In the genomic region with DNA sequence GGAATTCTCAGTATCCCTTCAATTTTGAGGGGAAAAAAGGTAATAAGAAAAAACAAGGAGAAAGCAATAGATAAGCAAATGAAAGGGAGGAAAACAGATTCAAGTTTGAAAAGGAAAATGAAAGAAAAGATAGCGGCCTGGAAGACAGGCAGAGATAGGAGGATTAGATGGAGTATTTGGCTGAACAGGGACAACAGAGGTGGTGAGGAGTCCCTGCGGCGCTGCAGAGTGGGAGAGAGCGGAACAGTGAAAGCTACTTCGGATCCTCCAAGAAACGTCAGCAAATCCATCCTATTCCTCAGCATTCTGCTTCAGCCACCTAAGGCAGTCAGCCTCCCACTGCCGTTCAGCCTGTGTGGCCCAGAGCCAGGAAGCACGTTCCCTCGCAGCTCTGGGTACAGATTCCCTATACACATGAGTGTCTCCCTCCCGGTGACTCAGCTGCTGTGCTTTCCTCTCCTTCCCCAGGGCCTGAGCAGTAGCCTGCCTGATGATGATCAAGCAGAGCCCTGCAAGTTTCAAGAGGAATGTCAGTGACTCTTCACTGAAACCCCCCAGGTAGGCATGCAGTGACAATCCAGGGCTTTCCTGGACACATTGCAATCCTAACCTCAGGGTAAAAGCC, we compare ENCODE assay signal across 2 cellular contexts.
TF ChIP-seq lines count a peak whose summit lies in the region.

No MANE protein-coding gene starts in this region.

TF ChIP-seq in Ishikawa, 13 proteins besides CTCF, POLR2A, EP300 and RAD21 (continued from another document):
- TF ChIP-seq, protein P1, sequence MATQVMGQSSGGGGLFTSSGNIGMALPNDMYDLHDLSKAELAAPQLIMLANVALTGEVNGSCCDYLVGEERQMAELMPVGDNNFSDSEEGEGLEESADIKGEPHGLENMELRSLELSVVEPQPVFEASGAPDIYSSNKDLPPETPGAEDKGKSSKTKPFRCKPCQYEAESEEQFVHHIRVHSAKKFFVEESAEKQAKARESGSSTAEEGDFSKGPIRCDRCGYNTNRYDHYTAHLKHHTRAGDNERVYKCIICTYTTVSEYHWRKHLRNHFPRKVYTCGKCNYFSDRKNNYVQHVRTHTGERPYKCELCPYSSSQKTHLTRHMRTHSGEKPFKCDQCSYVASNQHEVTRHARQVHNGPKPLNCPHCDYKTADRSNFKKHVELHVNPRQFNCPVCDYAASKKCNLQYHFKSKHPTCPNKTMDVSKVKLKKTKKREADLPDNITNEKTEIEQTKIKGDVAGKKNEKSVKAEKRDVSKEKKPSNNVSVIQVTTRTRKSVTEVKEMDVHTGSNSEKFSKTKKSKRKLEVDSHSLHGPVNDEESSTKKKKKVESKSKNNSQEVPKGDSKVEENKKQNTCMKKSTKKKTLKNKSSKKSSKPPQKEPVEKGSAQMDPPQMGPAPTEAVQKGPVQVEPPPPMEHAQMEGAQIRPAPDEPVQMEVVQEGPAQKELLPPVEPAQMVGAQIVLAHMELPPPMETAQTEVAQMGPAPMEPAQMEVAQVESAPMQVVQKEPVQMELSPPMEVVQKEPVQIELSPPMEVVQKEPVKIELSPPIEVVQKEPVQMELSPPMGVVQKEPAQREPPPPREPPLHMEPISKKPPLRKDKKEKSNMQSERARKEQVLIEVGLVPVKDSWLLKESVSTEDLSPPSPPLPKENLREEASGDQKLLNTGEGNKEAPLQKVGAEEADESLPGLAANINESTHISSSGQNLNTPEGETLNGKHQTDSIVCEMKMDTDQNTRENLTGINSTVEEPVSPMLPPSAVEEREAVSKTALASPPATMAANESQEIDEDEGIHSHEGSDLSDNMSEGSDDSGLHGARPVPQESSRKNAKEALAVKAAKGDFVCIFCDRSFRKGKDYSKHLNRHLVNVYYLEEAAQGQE (IDR thresholded peaks at IDR 0.05; ENCODE audit: low read depth) = no peak
- TF ChIP-seq, protein P2, sequence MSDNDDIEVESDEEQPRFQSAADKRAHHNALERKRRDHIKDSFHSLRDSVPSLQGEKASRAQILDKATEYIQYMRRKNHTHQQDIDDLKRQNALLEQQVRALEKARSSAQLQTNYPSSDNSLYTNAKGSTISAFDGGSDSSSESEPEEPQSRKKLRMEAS (IDR thresholded peaks at IDR 0.05) = peak; percentile 49; the same call in 1 of the 2 replicates

TF ChIP-seq in HepG2, 621 proteins besides CTCF, POLR2A, EP300 and RAD21:
- TF ChIP-seq, protein P3, sequence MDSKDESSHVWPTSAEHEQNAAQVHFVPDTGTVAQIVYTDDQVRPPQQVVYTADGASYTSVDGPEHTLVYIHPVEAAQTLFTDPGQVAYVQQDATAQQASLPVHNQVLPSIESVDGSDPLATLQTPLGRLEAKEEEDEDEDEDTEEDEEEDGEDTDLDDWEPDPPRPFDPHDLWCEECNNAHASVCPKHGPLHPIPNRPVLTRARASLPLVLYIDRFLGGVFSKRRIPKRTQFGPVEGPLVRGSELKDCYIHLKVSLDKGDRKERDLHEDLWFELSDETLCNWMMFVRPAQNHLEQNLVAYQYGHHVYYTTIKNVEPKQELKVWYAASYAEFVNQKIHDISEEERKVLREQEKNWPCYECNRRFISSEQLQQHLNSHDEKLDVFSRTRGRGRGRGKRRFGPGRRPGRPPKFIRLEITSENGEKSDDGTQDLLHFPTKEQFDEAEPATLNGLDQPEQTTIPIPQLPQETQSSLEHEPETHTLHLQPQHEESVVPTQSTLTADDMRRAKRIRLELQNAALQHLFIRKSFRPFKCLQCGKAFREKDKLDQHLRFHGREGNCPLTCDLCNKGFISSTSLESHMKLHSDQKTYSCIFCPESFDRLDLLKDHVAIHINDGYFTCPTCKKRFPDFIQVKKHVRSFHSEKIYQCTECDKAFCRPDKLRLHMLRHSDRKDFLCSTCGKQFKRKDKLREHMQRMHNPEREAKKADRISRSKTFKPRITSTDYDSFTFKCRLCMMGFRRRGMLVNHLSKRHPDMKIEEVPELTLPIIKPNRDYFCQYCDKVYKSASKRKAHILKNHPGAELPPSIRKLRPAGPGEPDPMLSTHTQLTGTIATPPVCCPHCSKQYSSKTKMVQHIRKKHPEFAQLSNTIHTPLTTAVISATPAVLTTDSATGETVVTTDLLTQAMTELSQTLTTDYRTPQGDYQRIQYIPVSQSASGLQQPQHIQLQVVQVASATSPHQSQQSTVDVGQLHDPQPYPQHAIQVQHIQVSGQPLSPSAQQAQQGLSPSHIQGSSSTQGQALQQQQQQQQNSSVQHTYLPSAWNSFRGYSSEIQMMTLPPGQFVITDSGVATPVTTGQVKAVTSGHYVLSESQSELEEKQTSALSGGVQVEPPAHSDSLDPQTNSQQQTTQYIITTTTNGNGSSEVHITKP (CRISPR knock-in tag; IDR thresholded peaks at IDR 0.05; ENCODE audit: low read depth) = no peak
- TF ChIP-seq TEAD3 (CRISPR knock-in tag; optimal IDR thresholded peaks at IDR 0.05; ENCODE audit: borderline replicate concordance) (no peak), FOSL2 (CRISPR knock-in tag; IDR thresholded peaks at IDR 0.05) (peak; percentile 55), ZNF446 (CRISPR knock-in tag; IDR thresholded peaks at IDR 0.05) (no peak), MYC (CRISPR knock-in tag; IDR thresholded peaks at IDR 0.05; ENCODE audit: borderline replicate concordance) (0 out of 2 replicates have a peak, but pooled peaks have one; percentile 24), SUZ12 (IDR thresholded peaks at IDR 0.05; ENCODE audit: low read depth, low read length) (no peak)
